Comparison of ENCODE assay signal across 17 cellular contexts in genomic region chr2:74105413-74105812, GRCh38. TPM values are rescaled to one million over a fixed set of nuclear protein-coding genes. Genes with fewer than 3 reads are reported as not detected.
A peak's percentile ranks its signal among the peaks of the same experiment; 100 is the strongest.
DNase-seq lines count a peak whose midpoint lies in the region; ATAC-seq, FAIRE-seq and TF ChIP-seq lines count a peak whose summit lies in the region.
"Had no signal": no experiment of that assay in that cellular context is flagged by ENCODE, and none has a peak within 500 bp of the region (broad histone marks: within the 10 kb centered on the region; RNA-seq: fewer than 3 reads in every experiment).

No MANE protein-coding gene starts in this region.

- TF ChIP-seq CTCF in HepG2 (CRISPR knock-in tag; IDR thresholded peaks at IDR 0.05) (peak; percentile 7; the same call in 1 of the 2 replicates), right lobe of liver (IDR thresholded peaks at IDR 0.05) (no peak), H9 (conservative IDR thresholded peaks at IDR 0.05) (0 out of 3 replicates have a peak, but pooled peaks have one; percentile 7), smooth muscle cell (IDR thresholded peaks at IDR 0.05; ENCODE audit: borderline replicate concordance, insufficient read depth, poor library complexity, severe bottlenecking) (no peak)

- H3K4me3 ChIP-seq in HepG2 (replicated peaks in 1 of 3; ENCODE audit: insufficient read depth in 1 of 3, low read depth in 2 of 3, low read length in 3 of 3) = no peak overlapping the region
- no peak overlapping the region for H3K4me3 ChIP-seq in right lobe of liver
- no peak overlapping the region for H3K4me3 ChIP-seq in mesendoderm (ENCODE audit: low read length)
- no peak overlapping the region for H3K4me3 ChIP-seq in smooth muscle cell
- H3K4me3 ChIP-seq: HAP-1 had no signal

- no peak overlapping the region for H3K4ac ChIP-seq in H9 (ENCODE audit: low read depth, low read length)
- no peak overlapping the region for H3K4ac ChIP-seq in mesendoderm (ENCODE audit: low read depth, low read length)

- H4K20me1 ChIP-seq in HepG2 (ENCODE audit: insufficient read depth, low read length) (no peaks in the 10 kb centered on the region), H9 (ENCODE audit: control insufficient read depth, insufficient read depth, insufficient read length) (no peaks in the 10 kb centered on the region), smooth muscle cell (ENCODE audit: low read depth) (peaks cover 19% of the 10 kb centered on the region)

- H3K27me3 Mint-ChIP-seq in H9 (ENCODE audit: low read depth) = no peaks in the 10 kb centered on the region
- H3K27me3 Mint-ChIP-seq: CD4-positive, alpha-beta memory T cell had no signal

- no peak overlapping the region for H3K4me2 ChIP-seq in HepG2 (ENCODE audit: low read depth, low read length)
- no peak overlapping the region for H3K4me2 ChIP-seq in H9 (ENCODE audit: insufficient read depth, insufficient read length, low read length)
- H3K4me2 ChIP-seq in mesendoderm (ENCODE audit: low read length) = no peak overlapping the region
- no peak overlapping the region for H3K4me2 ChIP-seq in smooth muscle cell

- H3F3A ChIP-seq in smooth muscle cell (ENCODE audit: low read depth) = no peaks in the 10 kb centered on the region

- CTCF ChIA-PET in HepG2 (lab: Yijun Ruan, JAX; ENCODE audit: low intra/inter-chr PET ratio, low total read pairs) = no interaction called here

- 94% methylated on average over 8 of the region's 8 CpGs for WGBS in HepG2 (ENCODE audit: low lambda C conversion rate)
- WGBS in right lobe of liver (ENCODE audit: insufficient coverage, low coverage, low lambda C conversion rate, missing lambda C conversion rate) = 95% methylated on average over 6 of the region's 8 CpGs
- WGBS in H9 (ENCODE audit: extremely low coverage, insufficient read length, low lambda C conversion rate) = no CpG with 5 or more reads among the region's 8 CpGs
- no CpG with 5 or more reads among the region's 8 CpGs for WGBS in mesendoderm (ENCODE audit: extremely low coverage, insufficient coverage, low lambda C conversion rate)
- 92% methylated on average over 8 of the region's 8 CpGs for WGBS in smooth muscle cell (ENCODE audit: low lambda C conversion rate)

- H4K8ac ChIP-seq in H9 (replicated peaks; ENCODE audit: insufficient read length, low read depth, low read length) = no peak overlapping the region
- H4K8ac ChIP-seq in mesendoderm (ENCODE audit: low read depth, low read length) = no peak overlapping the region

- H3K4me1 Mint-ChIP-seq in H9 = peaks cover 25 to 27% of the 10 kb centered on the region in 2 experiments
- H3K4me1 Mint-ChIP-seq: CD4-positive, alpha-beta memory T cell had no signal

- ATAC-seq in HepG2 (no peak), right lobe of liver (no peak), HG03342 (IDR thresholded peaks at IDR 0.05; ENCODE audit: unreplicated experiment) (no peak)

- peaks cover 9 to 20% (median 16%) of the 10 kb centered on the region in 3 experiments; a peak in 5 of 7 replicates for H3K36me3 Mint-ChIP-seq in H9 (ENCODE audit: insufficient read depth in 1 of 3, low read depth in 3 of 3)

- TF ChIP-seq RAD21 in HepG2 (CRISPR knock-in tag; IDR thresholded peaks at IDR 0.05) = no peak

- H3K23ac ChIP-seq in H9 (ENCODE audit: insufficient read length, low read depth, low read length) (no peak overlapping the region), mesendoderm (ENCODE audit: low read length) (no peak overlapping the region)

- H2AFZ ChIP-seq in HepG2 (ENCODE audit: low read length) = no peak overlapping the region
- H2AFZ ChIP-seq in H9 (ENCODE audit: low read length) = no peak overlapping the region
- no peak overlapping the region for H2AFZ ChIP-seq in smooth muscle cell (ENCODE audit: low read depth)

- no peak overlapping the region for H3K27ac Mint-ChIP-seq in H9
- H3K27ac Mint-ChIP-seq: HFFc6 had no signal

- no peak overlapping the region for H3K4me3 Mint-ChIP-seq in H9
- H3K4me3 Mint-ChIP-seq: CD4-positive, alpha-beta memory T cell; HFFc6 had no signal

- no peak overlapping the region for H2AK5ac ChIP-seq in H9 (ENCODE audit: insufficient read length, low read length)
- no peak overlapping the region for H2AK5ac ChIP-seq in mesendoderm (ENCODE audit: low read length)

- FAIRE-seq in HepG2 (lab: Jason Lieb, UNC) = no peak
- FAIRE-seq: GM12891, GM18507 had no signal

- H3T11ph ChIP-seq in H9 (ENCODE audit: low read length) = no peak overlapping the region

- H4K5ac ChIP-seq in H9 (ENCODE audit: insufficient read length, low read depth, low read length) (no peak overlapping the region), mesendoderm (ENCODE audit: low read length) (no peak overlapping the region)

- H2BK120ac ChIP-seq in H9 (ENCODE audit: low read depth, low read length, poor library complexity, severe bottlenecking) = no peak overlapping the region
- no peak overlapping the region for H2BK120ac ChIP-seq in mesendoderm (ENCODE audit: low read depth, low read length)

- no peak for TF ChIP-seq POLR2A in HepG2 (IDR thresholded peaks at IDR 0.05; ENCODE audit: insufficient read depth in 1 of 2, low read depth in 2 of 2, low read length in 2 of 2)
- TF ChIP-seq POLR2A in right lobe of liver (IDR thresholded peaks at IDR 0.05) = no peak

- H3K36me3 ChIP-seq in HepG2 (replicated peaks in 1 of 2; ENCODE audit: control insufficient read depth in 1 of 2, insufficient read depth in 2 of 2, low read length in 2 of 2) (peaks cover 16 to 34% of the 10 kb centered on the region in 2 experiments), right lobe of liver (peaks cover 0 to 7% (median 3%) of the 10 kb centered on the region in 4 donors), mesendoderm (ENCODE audit: control insufficient read depth, insufficient read depth, low read length) (no peaks in the 10 kb centered on the region), smooth muscle cell (ENCODE audit: low read depth) (no peaks in the 10 kb centered on the region)

- H3K9me3 Mint-ChIP-seq in H9 = no peaks in the 10 kb centered on the region
- H3K9me3 Mint-ChIP-seq: CD4-positive, alpha-beta memory T cell; HFFc6 had no signal

- H3K18ac ChIP-seq in H9 (ENCODE audit: insufficient read length, low read depth, low read length) (no peak overlapping the region), mesendoderm (ENCODE audit: low read length) (no peak overlapping the region)

- H3K27me3 ChIP-seq in HepG2 (ENCODE audit: control insufficient read depth in 1 of 2, insufficient read depth in 2 of 2, low read length in 2 of 2) (no peaks in the 10 kb centered on the region), right lobe of liver (no peaks in the 10 kb centered on the region), H9 (ENCODE audit: insufficient read depth, low read length) (no peaks in the 10 kb centered on the region), mesendoderm (ENCODE audit: insufficient read depth, low read length, poor library complexity) (no peaks in the 10 kb centered on the region), smooth muscle cell (ENCODE audit: low read depth) (no peaks in the 10 kb centered on the region)

- no peaks in the 10 kb centered on the region for H3K9me3 ChIP-seq in HepG2 (ENCODE audit: low read length)
- H3K9me3 ChIP-seq in right lobe of liver = no peaks in the 10 kb centered on the region
- H3K9me3 ChIP-seq in H9 (ENCODE audit: control insufficient read depth, low read depth, low read length) = no peaks in the 10 kb centered on the region
- no peaks in the 10 kb centered on the region for H3K9me3 ChIP-seq in smooth muscle cell (replicated peaks; ENCODE audit: low read depth)
- H3K9me3 ChIP-seq: HAP-1 had no signal

- no peak overlapping the region for H2BK12ac ChIP-seq in H9 (ENCODE audit: insufficient read length, low read depth, low read length)

- H4K91ac ChIP-seq in H9 (ENCODE audit: insufficient read length, low read depth, low read length) = no peak overlapping the region

- POLR2A ChIA-PET in HepG2 (lab: Yijun Ruan, JAX) = interaction anchor here (0.9 kb wide), 1 partner anchor 15 kb away, joined by 3 read pairs; no protein-coding TSS in a partner anchor

- no peaks in the 10 kb centered on the region for H3K23me2 ChIP-seq in H9 (ENCODE audit: insufficient read length, low read depth, low read length, poor library complexity, severe bottlenecking)

- H3K79me1 ChIP-seq in H9 (ENCODE audit: insufficient read depth, low read depth, low read length, poor library complexity, severe bottlenecking) = no peaks in the 10 kb centered on the region
- no peaks in the 10 kb centered on the region for H3K79me1 ChIP-seq in mesendoderm (ENCODE audit: low read length)

- DNase-seq in HepG2 (ENCODE audit: low spot score) (no peak), right lobe of liver (no peak), H9 (peak; percentile 27), mesendoderm (peak; percentile 13), smooth muscle cell (lab: John Stamatoyannopoulos, UW; ENCODE audit: unreplicated experiment) (no peak)
- DNase-seq: C1 segment of cervical spinal cord, Calu3, COR-L47, DMS53, DMS79 treated with DMSO at 0.1 percent for 48 hours, GF-D8, HFFc6 had no signal

- H3K79me2 ChIP-seq in HepG2 (ENCODE audit: insufficient read depth, low read length) = no peaks in the 10 kb centered on the region
- H3K79me2 ChIP-seq in H9 (ENCODE audit: insufficient read depth, low read length) = no peaks in the 10 kb centered on the region
- no peaks in the 10 kb centered on the region for H3K79me2 ChIP-seq in mesendoderm (ENCODE audit: control insufficient read depth, insufficient read depth, low read length)
- no peaks in the 10 kb centered on the region for H3K79me2 ChIP-seq in smooth muscle cell (ENCODE audit: low read depth)

- in situ Hi-C loops in HepG2 (cut with HindIII; ENCODE audit: extremely low pct_ligation_motif_present, low pct_unique_long_range_greater_than_20kb) = no loop called here

- TF ChIP-seq EP300 in HepG2 (IDR thresholded peaks at IDR 0.05; ENCODE audit: low read depth in 2 of 2, low read length in 2 of 2) (no peak), HepG2 (CRISPR knock-in tag; IDR thresholded peaks at IDR 0.05; ENCODE audit: borderline replicate concordance) (no peak)

- no peak overlapping the region for H3K14ac ChIP-seq in H9 (ENCODE audit: insufficient read depth, low read length)

- H2BK5ac ChIP-seq in H9 (ENCODE audit: insufficient read length, low read length) (no peak overlapping the region), mesendoderm (ENCODE audit: low read length) (no peak overlapping the region)

- H2BK20ac ChIP-seq in H9 (ENCODE audit: low read depth, low read length, poor library complexity, severe bottlenecking) = no peak overlapping the region

- H2BK15ac ChIP-seq in H9 (ENCODE audit: low read depth, low read length) (no peak overlapping the region), mesendoderm (replicated peaks; ENCODE audit: low read depth) (no peak overlapping the region)

- intact Hi-C loops in HepG2 (cut with micrococcal nuclease; ENCODE audit: unreplicated experiment) (no loop called here), right lobe of liver (cut with DNase I) (no loop called here)

- H3K27ac ChIP-seq in HepG2 (ENCODE audit: extremely low read length, insufficient read depth, low read length) = no peak overlapping the region
- no peak overlapping the region for H3K27ac ChIP-seq in right lobe of liver
- H3K27ac ChIP-seq in H9 (ENCODE audit: insufficient read length, low read depth, low read length) = no peak overlapping the region
- H3K27ac ChIP-seq in mesendoderm (ENCODE audit: low read depth, low read length) = no peak overlapping the region
- H3K27ac ChIP-seq in smooth muscle cell (ENCODE audit: low read depth) = no peak overlapping the region

- H3K4me1 ChIP-seq in HepG2 (ENCODE audit: insufficient read depth, low read length) = no peaks in the 10 kb centered on the region
- H3K4me1 ChIP-seq in right lobe of liver = no peaks in the 10 kb centered on the region
- H3K4me1 ChIP-seq in H9 (ENCODE audit: insufficient read depth, low read length) = no peaks in the 10 kb centered on the region; the same call in 1 of the 2 replicates
- H3K4me1 ChIP-seq in mesendoderm (ENCODE audit: control insufficient read depth, low read depth, low read length) = peaks cover 7% of the 10 kb centered on the region
- H3K4me1 ChIP-seq in smooth muscle cell (ENCODE audit: low read depth) = peaks cover 14% of the 10 kb centered on the region
- H3K4me1 ChIP-seq: HAP-1 had no signal

- no TSS peak for BruUV-seq in HepG2 (replicated peaks; lab: Mats Ljungman, UMichigan)

- H3K56ac ChIP-seq in H9 (ENCODE audit: insufficient read length, low read depth, low read length) (no peak overlapping the region), mesendoderm (ENCODE audit: low read length) (no peak overlapping the region)

- H3K9ac ChIP-seq in HepG2 (ENCODE audit: insufficient read depth, low read depth, low read length) (no peak overlapping the region), H9 (ENCODE audit: extremely low read depth, insufficient read length, low read length) (no peak overlapping the region), mesendoderm (ENCODE audit: low read length) (no peak overlapping the region), smooth muscle cell (ENCODE audit: low read depth) (no peak overlapping the region)

RNA-seq across cellular contexts. Expression of gene BOLA3, which starts 42.3 kb away (rescaled TPM):
- total RNA-seq in HepG2 (2016; rRNA removed; fragmentation: Illumina TruSeq; extraction: Trizol) (170 and 172 TPM in 2 replicates), right lobe of liver (10 to 100 TPM; 14.6 to 58.6 (median 16.0) TPM), H9 (2021) (45.0 and 51.9 TPM in 2 replicates), smooth muscle cell (87.5 and 99.7 TPM in 2 replicates)
- 719 and 870 TPM in 2 replicates for total RNA-seq in HepG2 (2016; cell fraction: cytosol; rRNA removed; fragmentation: Illumina TruSeq; extraction: Trizol; ENCODE audit: low read depth)
- total RNA-seq in HepG2 (2016; cell fraction: insoluble cytoplasmic fraction; rRNA removed; fragmentation: Illumina TruSeq; extraction: Trizol) = 161 and 184 TPM in 2 replicates
- 416 and 482 TPM in 2 replicates for total RNA-seq in HepG2 (2016; cell fraction: membrane; rRNA removed; fragmentation: Illumina TruSeq; extraction: Trizol)
- 51.5 and 52.9 TPM in 2 replicates for total RNA-seq in HepG2 (2016; cell fraction: nucleus; rRNA removed; fragmentation: Illumina TruSeq; extraction: Trizol)
- polyA plus RNA-seq in HepG2 (2011; rRNA removed) (59.1 and 89.7 TPM in 2 replicates), smooth muscle cell (93.8 and 100 TPM in 2 replicates)
- 70.2 and 71.9 TPM in 2 replicates for polyA plus RNA-seq in HepG2 (2011; cell fraction: cytosol; rRNA removed)
- 16.6 and 17.4 TPM in 2 replicates for polyA plus RNA-seq in HepG2 (2011; cell fraction: nucleus; rRNA removed)
- 58.8 and 77.2 TPM in 2 replicates for polyA plus RNA-seq in HepG2 (2012)
- 917 and 1,024 TPM in 2 replicates for polyA plus RNA-seq in HepG2 (2016; cell fraction: cytosol; fragmentation: Illumina TruSeq; extraction: Trizol; ENCODE audit: low read depth)
- 174 and 187 TPM in 2 replicates for polyA plus RNA-seq in HepG2 (2016; cell fraction: insoluble cytoplasmic fraction; fragmentation: Illumina TruSeq; extraction: Trizol; ENCODE audit: low read depth)
- 432 and 498 TPM in 2 replicates for polyA plus RNA-seq in HepG2 (2016; cell fraction: membrane; fragmentation: Illumina TruSeq; extraction: Trizol; ENCODE audit: low read depth)
- polyA plus RNA-seq in HepG2 (2016; cell fraction: nucleus; fragmentation: Illumina TruSeq; extraction: Trizol; ENCODE audit: insufficient read depth, low read depth) = 94.6 and 103 TPM in 2 replicates
- polyA minus RNA-seq in HepG2 (2011; rRNA and poly(A)+ RNA removed; ENCODE audit: low replicate concordance) = 8.3 and 15.8 TPM in 2 replicates
- 12.3 and 18.9 TPM in 2 replicates for polyA minus RNA-seq in HepG2 (2011; cell fraction: cytosol; rRNA and poly(A)+ RNA removed)
- polyA minus RNA-seq in HepG2 (2011; cell fraction: nucleus; rRNA and poly(A)+ RNA removed) = 10.9 and 11.2 TPM in 2 replicates
- 124 TPM for polyA plus RNA-seq in mesendoderm (2013, experiment 1 of 2)
- 123 TPM for polyA plus RNA-seq in mesendoderm (2013, experiment 2 of 2)

Comparison
In these comparisons a context has a peak if more than half of its experiments do, and no peak if none do; other contexts are left out.
1. CTCF ChIP-seq: peak in HepG2 (single experiment) and H9 (single experiment); none in right lobe of liver (0 of 4) and smooth muscle cell (single experiment).
2. DNase-seq: peak in H9 (single experiment) and mesendoderm (single experiment); none in HepG2 (single experiment), right lobe of liver (0 of 3) and smooth muscle cell (single experiment).